Comparison of ENCODE assay signal across 16 cellular contexts in genomic region chr18:79461627-79462026, GRCh38.
"Had no signal": no experiment of that assay in that cellular context is flagged by ENCODE, and none has a peak within 500 bp of the region (broad histone marks: within the 10 kb centered on the region; RNA-seq: fewer than 3 reads in every experiment).

No MANE protein-coding gene starts in this region.

- DNase-seq: activated CD4-positive, alpha-beta T cell treated with anti-CD3 and anti-CD28 coated beads for 36 hours; activated CD8-positive, alpha-beta memory T cell treated with anti-CD3 and anti-CD28 coated beads, Interleukin-2, amount 50 U/mL, for 48 hours; activated naive CD4-positive, alpha-beta T cell; foreskin melanocyte; immature natural killer cell; stimulated activated CD4-positive, alpha-beta T cell treated with anti-CD3 and anti-CD28 coated beads, Interleukin-15, amount 100 ng/mL, for 24 hours; stimulated activated CD4-positive, alpha-beta T cell treated with anti-CD3 and anti-CD28 coated beads, Interleukin-4, amount 100 ng/mL, for 1 hour; stimulated activated naive CD8-positive, alpha-beta T cell treated with anti-CD3 and anti-CD28 coated beads, Interleukin-15, Interleukin-2, amounts not matched to agents 100 U/mL and 50 U/mL, for 24 hours had no signal

- H3K27ac ChIP-seq: epithelial cell of prostate, right atrium auricular region, upper lobe of left lung, VCaP had no signal

- H3K27ac Mint-ChIP-seq: activated CD4-positive, alpha-beta T cell treated with anti-CD3 and anti-CD28 coated beads for 36 hours; activated T-helper 1 cell treated with anti-CD3 and anti-CD28 coated beads, Interleukin-12 subunit alpha, Interleukin-12 subunit beta, Interleukin-2, Interleukin-4 antibody, amounts not matched to agents 30 ng/mL and 10 ng/mL and 1 ng/mL, durations not matched to agents 14 hours and 24 hours and 36 hours; dendritic cell treated with granulocyte-macrophage colony-stimulating factor and Interleukin-4, amounts not matched to agents 40 ng/mL and 50 ng/mL, for 4 days; immature natural killer cell; nephron; progenitor cell of endocrine pancreas had no signal

- H3K9me3 Mint-ChIP-seq: activated T-helper 1 cell treated with anti-CD3 and anti-CD28 coated beads, Interleukin-12 subunit alpha, Interleukin-12 subunit beta, Interleukin-2, Interleukin-4 antibody, amounts not matched to agents 30 ng/mL and 10 ng/mL and 1 ng/mL, durations not matched to agents 14 hours and 24 hours and 36 hours; dendritic cell treated with granulocyte-macrophage colony-stimulating factor and Interleukin-4, amounts not matched to agents 40 ng/mL and 50 ng/mL, for 4 days; immature natural killer cell; nephron had no signal

- H3K4me3 Mint-ChIP-seq: activated CD4-positive, alpha-beta T cell treated with anti-CD3 and anti-CD28 coated beads for 36 hours; activated T-helper 1 cell treated with anti-CD3 and anti-CD28 coated beads, Interleukin-12 subunit alpha, Interleukin-12 subunit beta, Interleukin-2, Interleukin-4 antibody, amounts not matched to agents 30 ng/mL and 10 ng/mL and 1 ng/mL, durations not matched to agents 14 hours and 24 hours and 36 hours; dendritic cell treated with granulocyte-macrophage colony-stimulating factor and Interleukin-4, amounts not matched to agents 40 ng/mL and 50 ng/mL, for 4 days; immature natural killer cell; nephron had no signal

- ATAC-seq: activated CD4-positive, alpha-beta T cell treated with anti-CD3 and anti-CD28 coated beads for 36 hours; stimulated activated naive CD8-positive, alpha-beta T cell treated with anti-CD3 and anti-CD28 coated beads, Interleukin-15, Interleukin-2, amounts not matched to agents 100 U/mL and 50 U/mL, for 24 hours had no signal

- H3K27me3 Mint-ChIP-seq: activated CD4-positive, alpha-beta T cell treated with anti-CD3 and anti-CD28 coated beads for 36 hours; dendritic cell treated with granulocyte-macrophage colony-stimulating factor and Interleukin-4, amounts not matched to agents 40 ng/mL and 50 ng/mL, for 4 days; progenitor cell of endocrine pancreas had no signal
